8 cellular contexts compared by ENCODE assay signal in genomic region chr2:240143801-240144648, GRCh38. TPM values are rescaled to one million over a fixed set of nuclear protein-coding genes. Genes with fewer than 3 reads are reported as not detected.
DNase-seq lines count a peak whose midpoint lies in the region; ATAC-seq and TF ChIP-seq lines count a peak whose summit lies in the region.

No MANE protein-coding gene starts in this region.

- POLR2A ChIA-PET in activated naive CD8-positive, alpha-beta T cell treated with anti-CD3 and anti-CD28 coated beads, Interleukin-2, amount 10 ng/mL, durations not matched to agents 7 days and 5 days (lab: Charles Lee) = no interaction called here

- H3K4me3 Mint-ChIP-seq in activated naive CD8-positive, alpha-beta T cell treated with anti-CD3 and anti-CD28 coated beads, Interleukin-2, amount 10 ng/mL, durations not matched to agents 7 days and 5 days = no peak overlapping the region

- ATAC-seq in activated naive CD8-positive, alpha-beta T cell treated with anti-CD3 and anti-CD28 coated beads, Interleukin-2, amount 10 ng/mL, durations not matched to agents 7 days and 5 days (ENCODE audit: low read depth) = peak; percentile 84
- no peak for ATAC-seq in HG02623 (IDR thresholded peaks at IDR 0.05; ENCODE audit: unreplicated experiment)

- H3K27ac Mint-ChIP-seq in activated naive CD8-positive, alpha-beta T cell treated with anti-CD3 and anti-CD28 coated beads, Interleukin-2, amount 10 ng/mL, durations not matched to agents 7 days and 5 days = no peak overlapping the region

- H3K4me3 ChIP-seq in GM12875 (ENCODE audit: low read depth, low read length) = no peak overlapping the region

- no peaks in the 10 kb centered on the region for H3K27me3 Mint-ChIP-seq in activated naive CD8-positive, alpha-beta T cell treated with anti-CD3 and anti-CD28 coated beads, Interleukin-2, amount 10 ng/mL, durations not matched to agents 7 days and 5 days

- peak; percentile 98 for TF ChIP-seq CTCF in GM12875 (IDR thresholded peaks at IDR 0.05; ENCODE audit: borderline replicate concordance, insufficient read depth, low read depth, low read length)

- intact Hi-C loops in cardiac septum (cut with DNase I) = loop anchor here (2.0 to 5.0 kb wide), 2 partner anchors 83 to 1107 kb away; no protein-coding TSS in a partner anchor

- DNase-seq in 8988T (peak; percentile 96), LHCN-M2 (ENCODE audit: low read depth) (peak; percentile 28), SW480 (ENCODE audit: low spot score) (peak; percentile 31), cardiac septum (ENCODE audit: low spot score) (peak; percentile 88), putamen (ENCODE audit: low spot score) (peak; percentile 51)
- peak; percentile 89 for DNase-seq in activated naive CD8-positive, alpha-beta T cell treated with anti-CD3 and anti-CD28 coated beads, Interleukin-2, amount 10 ng/mL, durations not matched to agents 7 days and 5 days

- H3K4me1 Mint-ChIP-seq in activated naive CD8-positive, alpha-beta T cell treated with anti-CD3 and anti-CD28 coated beads, Interleukin-2, amount 10 ng/mL, durations not matched to agents 7 days and 5 days = peaks cover 2% of the 10 kb centered on the region

- H3K36me3 Mint-ChIP-seq in activated naive CD8-positive, alpha-beta T cell treated with anti-CD3 and anti-CD28 coated beads, Interleukin-2, amount 10 ng/mL, durations not matched to agents 7 days and 5 days = peaks cover 1% of the 10 kb centered on the region

- peaks cover 8% of the 10 kb centered on the region for H3K9me3 Mint-ChIP-seq in activated naive CD8-positive, alpha-beta T cell treated with anti-CD3 and anti-CD28 coated beads, Interleukin-2, amount 10 ng/mL, durations not matched to agents 7 days and 5 days

RNA-seq across cellular contexts. Expression of gene OTOS, which starts 3.6 kb away (rescaled TPM):
- total RNA-seq in LHCN-M2 (2014; rRNA removed) (not detected in 2 replicates), cardiac septum (not detected)
- not detected for polyA plus RNA-seq in LHCN-M2 (2012)
- total RNA-seq in activated naive CD8-positive, alpha-beta T cell treated with anti-CD3 and anti-CD28 coated beads, Interleukin-2, amount 10 ng/mL, durations not matched to agents 7 days and 5 days = not detected

RNA-seq across cellular contexts. Expression of gene COPS9, which starts 7.9 kb away (rescaled TPM):
- total RNA-seq in LHCN-M2 (2014; rRNA removed) (132 and 140 TPM in 2 replicates), cardiac septum (149 TPM)
- polyA plus RNA-seq in LHCN-M2 (2012) = 564 TPM
- total RNA-seq in activated naive CD8-positive, alpha-beta T cell treated with anti-CD3 and anti-CD28 coated beads, Interleukin-2, amount 10 ng/mL, durations not matched to agents 7 days and 5 days = 10 to 100 TPM; 87.1 to 89.5 TPM

Comparison
In these comparisons a context has a peak if more than half of its experiments do, and no peak if none do; other contexts are left out.
1. DNase-seq: peak in every context shown above with its lines; median percentile 96 in 8988T; 89 in activated naive CD8-positive, alpha-beta T cell treated with anti-CD3 and anti-CD28 coated beads, Interleukin-2, amount 10 ng/mL, durations not matched to agents 7 days and 5 days; 88 in cardiac septum; 51 in putamen; 31 in SW480; 28 in LHCN-M2.